ENCODE assay signal across 9 cellular contexts in genomic region chr3:170811928-170812591, GRCh38. TPM values are rescaled to one million over a fixed set of nuclear protein-coding genes. Genes with fewer than 3 reads are reported as not detected.
DNase-seq lines count a peak whose midpoint lies in the region; ATAC-seq and TF ChIP-seq lines count a peak whose summit lies in the region.
"Had no signal": no experiment of that assay in that cellular context is flagged by ENCODE, and none has a peak within 500 bp of the region (broad histone marks: within the 10 kb centered on the region; RNA-seq: fewer than 3 reads in every experiment).

No MANE protein-coding gene starts in this region.

- H3K4me3 Mint-ChIP-seq in activated T-helper 17 cell treated with anti-CD3 and anti-CD28 coated beads, Interleukin-2, amount 50 U/mL, for 72 hours: no peak overlapping the region
- H3K4me3 Mint-ChIP-seq: dendritic cell treated with granulocyte-macrophage colony-stimulating factor and Interleukin-4, amounts not matched to agents 40 ng/mL and 50 ng/mL, for 4 days had no signal

- no peaks in the 10 kb centered on the region for H3K9me3 Mint-ChIP-seq in activated T-helper 17 cell treated with anti-CD3 and anti-CD28 coated beads, Interleukin-2, amount 50 U/mL, for 72 hours
- H3K9me3 Mint-ChIP-seq: dendritic cell treated with granulocyte-macrophage colony-stimulating factor and Interleukin-4, amounts not matched to agents 40 ng/mL and 50 ng/mL, for 4 days had no signal

- H3K4me2 ChIP-seq in osteoblast (ENCODE audit: insufficient read depth, low read length): no peak overlapping the region

- TF ChIP-seq CTCF in RWPE2 (IDR thresholded peaks at IDR 0.05; ENCODE audit: poor library complexity, severe bottlenecking) (peak; percentile 93), foreskin fibroblast (IDR thresholded peaks at IDR 0.05; ENCODE audit: low read depth, low read length) (peak; percentile 83), osteoblast (IDR thresholded peaks at IDR 0.05; ENCODE audit: extremely low read depth, low read depth, low read length) (peak; percentile 97), tibial artery (IDR thresholded peaks at IDR 0.05) (peak; percentile 88 to 93)

- H3K9me3 ChIP-seq in MG63: no peaks in the 10 kb centered on the region
- H3K9me3 ChIP-seq in RWPE2 (ENCODE audit: severe bottlenecking): no peaks in the 10 kb centered on the region
- H3K9me3 ChIP-seq in osteoblast (ENCODE audit: low read depth, low read length): no peaks in the 10 kb centered on the region
- no peaks in the 10 kb centered on the region for H3K9me3 ChIP-seq in tibial artery

- H3K36me3 ChIP-seq in MG63: no peaks in the 10 kb centered on the region
- H3K36me3 ChIP-seq in RWPE2 (ENCODE audit: low read depth): no peaks in the 10 kb centered on the region
- H3K36me3 ChIP-seq in osteoblast (ENCODE audit: insufficient read depth, low read length): no peaks in the 10 kb centered on the region
- H3K36me3 ChIP-seq in tibial artery: no peaks in the 10 kb centered on the region

- no peak overlapping the region for H2AFZ ChIP-seq in osteoblast (ENCODE audit: low read length)

- H4K20me1 ChIP-seq in osteoblast (ENCODE audit: insufficient read depth, low read length): no peaks in the 10 kb centered on the region

- H3K4me3 ChIP-seq in MG63: no peak overlapping the region
- H3K4me3 ChIP-seq in RWPE2 (ENCODE audit: severe bottlenecking): no peak overlapping the region
- no peak overlapping the region for H3K4me3 ChIP-seq in foreskin fibroblast (ENCODE audit: low read depth in 1 of 2, low read length in 2 of 2)
- no peak overlapping the region for H3K4me3 ChIP-seq in osteoblast (ENCODE audit: insufficient read depth, low read length)
- no peak overlapping the region for H3K4me3 ChIP-seq in tibial artery

- H3K27me3 ChIP-seq in MG63: no peaks in the 10 kb centered on the region
- no peaks in the 10 kb centered on the region for H3K27me3 ChIP-seq in RWPE2 (ENCODE audit: insufficient read depth, poor library complexity, severe bottlenecking)
- H3K27me3 ChIP-seq in osteoblast (ENCODE audit: insufficient read depth, low read length): no peaks in the 10 kb centered on the region
- no peaks in the 10 kb centered on the region for H3K27me3 ChIP-seq in tibial artery

- peaks cover 5% of the 10 kb centered on the region for H3K4me1 Mint-ChIP-seq in activated T-helper 17 cell treated with anti-CD3 and anti-CD28 coated beads, Interleukin-2, amount 50 U/mL, for 72 hours

- H3K79me2 ChIP-seq in osteoblast (ENCODE audit: insufficient read depth, low read length): no peaks in the 10 kb centered on the region

- ATAC-seq in GM21825 (IDR thresholded peaks at IDR 0.05; ENCODE audit: unreplicated experiment) (peak; percentile 88), RWPE2 (ENCODE audit: low read depth) (peak; percentile 48)
- peak; percentile 70 for ATAC-seq in activated T-helper 17 cell treated with anti-CD3 and anti-CD28 coated beads, Interleukin-2, amount 50 U/mL, for 72 hours (replicated peaks)

- no peaks in the 10 kb centered on the region for H3K27me3 Mint-ChIP-seq in activated T-helper 17 cell treated with anti-CD3 and anti-CD28 coated beads, Interleukin-2, amount 50 U/mL, for 72 hours
- H3K27me3 Mint-ChIP-seq: dendritic cell treated with granulocyte-macrophage colony-stimulating factor and Interleukin-4, amounts not matched to agents 40 ng/mL and 50 ng/mL, for 4 days had no signal

- H3K27ac ChIP-seq in RWPE2 (ENCODE audit: poor library complexity, severe bottlenecking) (peak overlapping the region; percentile 90), osteoblast (ENCODE audit: low read depth, low read length) (no peak overlapping the region), tibial artery (no peak overlapping the region)

- intact Hi-C loops in tibial artery (cut with DNase I; ENCODE audit: low total_unique reads): loop anchor here (5.0 kb wide), 1 partner anchor 395 kb away; the partner anchor contains the start of gene CLDN11

- H3K4me1 ChIP-seq in RWPE2 (ENCODE audit: insufficient read depth, poor library complexity, severe bottlenecking) (peaks cover 44% of the 10 kb centered on the region), osteoblast (ENCODE audit: insufficient read depth, low read length) (peaks cover 28% of the 10 kb centered on the region), tibial artery (peaks cover 0 to 15% (median 5%) of the 10 kb centered on the region in 4 donors)

- H3K27ac Mint-ChIP-seq in activated T-helper 17 cell treated with anti-CD3 and anti-CD28 coated beads, Interleukin-2, amount 50 U/mL, for 72 hours: no peak overlapping the region
- H3K27ac Mint-ChIP-seq: dendritic cell treated with granulocyte-macrophage colony-stimulating factor and Interleukin-4, amounts not matched to agents 40 ng/mL and 50 ng/mL, for 4 days had no signal

- no peaks in the 10 kb centered on the region for H3K36me3 Mint-ChIP-seq in activated T-helper 17 cell treated with anti-CD3 and anti-CD28 coated beads, Interleukin-2, amount 50 U/mL, for 72 hours (ENCODE audit: low read depth)

- DNase-seq in DMS 273 treated with DMSO at 0.1 percent for 48 hours (lab: John Stamatoyannopoulos, UW): peak; percentile 80
- DNase-seq in MG63: peak; percentile 67
- no peak for DNase-seq in RWPE2 (ENCODE audit: low spot score)
- DNase-seq in foreskin fibroblast: peak; percentile 83 to 94
- peak; percentile 80 for DNase-seq in osteoblast (ENCODE audit: insufficient read length, low spot score, missing footprints)
- peak; percentile 73 to 77 for DNase-seq in tibial artery

RNA-seq across cellular contexts. Expression of gene RPL22L1, which starts 57.9 kb away (rescaled TPM):
- total RNA-seq in MG63 (2014; rRNA removed; shearing (Covaris generic); ENCODE audit: low replicate concordance): 249 and 594 TPM in 2 replicates
- 100 to 1,000 TPM; 105 to 173 TPM for total RNA-seq in activated T-helper 17 cell treated with anti-CD3 and anti-CD28 coated beads, Interleukin-2, amount 50 U/mL, for 72 hours
- 232 and 297 TPM in 2 replicates for total RNA-seq in osteoblast
